Comparison of ENCODE assay signal across 18 cellular contexts in the genomic region with DNA sequence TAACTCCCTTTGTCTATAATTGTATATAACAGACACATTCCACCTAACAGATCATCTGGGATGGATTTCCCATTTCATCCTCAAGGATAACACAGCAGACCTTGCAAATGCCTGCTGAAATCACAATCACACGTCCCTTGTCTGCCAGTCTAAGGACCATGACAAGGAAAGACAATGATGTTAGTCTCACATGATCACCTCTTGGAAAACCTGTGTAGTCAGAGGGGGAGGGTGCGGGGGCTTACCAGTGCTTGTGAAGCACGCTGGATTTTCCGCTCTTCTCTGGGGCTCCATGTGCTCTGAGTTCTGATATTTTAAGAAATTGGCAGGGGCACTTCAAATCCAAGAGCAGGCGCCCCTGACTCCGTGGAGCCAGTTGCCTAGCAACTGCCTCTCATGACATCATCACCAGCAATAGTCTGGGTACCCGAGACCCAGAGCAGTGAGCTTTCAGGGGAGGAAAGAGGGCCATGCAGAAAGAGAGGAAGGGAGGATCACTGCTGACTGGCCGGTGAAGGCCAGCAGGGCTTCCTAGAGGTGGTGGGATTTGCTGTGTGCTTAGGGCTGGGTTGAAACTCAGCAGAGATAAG.
DNase-seq lines count a peak whose midpoint lies in the region; ATAC-seq and TF ChIP-seq lines count a peak whose summit lies in the region.
"Had no signal": no experiment of that assay in that cellular context is flagged by ENCODE, and none has a peak within 500 bp of the region (broad histone marks: within the 10 kb centered on the region; RNA-seq: fewer than 3 reads in every experiment).

No MANE protein-coding gene starts in this region.

- peaks cover 9% of the 10 kb centered on the region for H3K27me3 ChIP-seq in lower lobe of right lung (ENCODE audit: low read depth)
- H3K27me3 ChIP-seq: BE2C had no signal

- intact Hi-C loops in Right ventricle myocardium superior (cut with DNase I) (loop anchor here (10.0 kb wide), 2 partner anchors 176 to 234 kb away; no protein-coding TSS in a partner anchor), cardiac septum (cut with DNase I) (no loop called here), lower lobe of right lung (cut with DNase I) (no loop called here)

- H3K4me1 ChIP-seq in lower lobe of right lung, result no peaks in the 10 kb centered on the region

- ATAC-seq in Right ventricle myocardium superior (ENCODE audit: poor library complexity) (no peak), lower lobe of right lung (no peak)
- ATAC-seq: Panc1, SK-N-SH treated with all-trans-retinoic acid at 6 μM for 48 hours had no signal

- no peak overlapping the region for H3K27ac ChIP-seq in lower lobe of right lung

- no peak for TF ChIP-seq CTCF in lower lobe of right lung (IDR thresholded peaks at IDR 0.05)

- H3K36me3 ChIP-seq in lower lobe of right lung, result no peaks in the 10 kb centered on the region
- H3K36me3 ChIP-seq: BE2C had no signal

- DNase-seq in Right ventricle myocardium superior, result peak; percentile 8
- DNase-seq in cardiac septum (ENCODE audit: low spot score), result no peak
- DNase-seq in NCI-H2227 treated with DMSO at 0.1 percent for 48 hours (lab: John Stamatoyannopoulos, UW), result peak; percentile 18
- DNase-seq in lower lobe of right lung, result peak; percentile 14
- DNase-seq in CD1c-positive myeloid dendritic cell (ENCODE audit: extremely low spot score), result no peak
- no peak for DNase-seq in NCI-H2171 (lab: John Stamatoyannopoulos, UW)
- DNase-seq in NK-92 (lab: John Stamatoyannopoulos, UW; ENCODE audit: unreplicated experiment), result no peak
- DNase-seq: BE2C; CD4-positive, CD25-positive, alpha-beta regulatory T cell; Karpas-422; MV-4-11; NCI-H1105 treated with DMSO at 0.1 percent for 48 hours; NCI-H1694 treated with DMSO at 0.1 percent for 48 hours; NCI-H2081 treated with DMSO at 0.1 percent for 48 hours; NCI-H446 treated with DMSO at 0.1 percent for 48 hours; NCI-H774 had no signal

- no peaks in the 10 kb centered on the region for H3K9me3 ChIP-seq in lower lobe of right lung
- H3K9me3 ChIP-seq: BE2C had no signal

- H3K4me3 ChIP-seq in lower lobe of right lung, result no peak overlapping the region

Comparison
In these comparisons a context has a peak if more than half of its experiments do, and no peak if none do; other contexts are left out.
1. DNase-seq: peak in Right ventricle myocardium superior (single experiment), NCI-H2227 treated with DMSO at 0.1 percent for 48 hours (single experiment) and lower lobe of right lung (single experiment); none in cardiac septum (single experiment), CD1c-positive myeloid dendritic cell (single experiment), NCI-H2171 (single experiment) and NK-92 (single experiment).